Comparison of ENCODE assay signal across 8 cellular contexts in the genomic region with DNA sequence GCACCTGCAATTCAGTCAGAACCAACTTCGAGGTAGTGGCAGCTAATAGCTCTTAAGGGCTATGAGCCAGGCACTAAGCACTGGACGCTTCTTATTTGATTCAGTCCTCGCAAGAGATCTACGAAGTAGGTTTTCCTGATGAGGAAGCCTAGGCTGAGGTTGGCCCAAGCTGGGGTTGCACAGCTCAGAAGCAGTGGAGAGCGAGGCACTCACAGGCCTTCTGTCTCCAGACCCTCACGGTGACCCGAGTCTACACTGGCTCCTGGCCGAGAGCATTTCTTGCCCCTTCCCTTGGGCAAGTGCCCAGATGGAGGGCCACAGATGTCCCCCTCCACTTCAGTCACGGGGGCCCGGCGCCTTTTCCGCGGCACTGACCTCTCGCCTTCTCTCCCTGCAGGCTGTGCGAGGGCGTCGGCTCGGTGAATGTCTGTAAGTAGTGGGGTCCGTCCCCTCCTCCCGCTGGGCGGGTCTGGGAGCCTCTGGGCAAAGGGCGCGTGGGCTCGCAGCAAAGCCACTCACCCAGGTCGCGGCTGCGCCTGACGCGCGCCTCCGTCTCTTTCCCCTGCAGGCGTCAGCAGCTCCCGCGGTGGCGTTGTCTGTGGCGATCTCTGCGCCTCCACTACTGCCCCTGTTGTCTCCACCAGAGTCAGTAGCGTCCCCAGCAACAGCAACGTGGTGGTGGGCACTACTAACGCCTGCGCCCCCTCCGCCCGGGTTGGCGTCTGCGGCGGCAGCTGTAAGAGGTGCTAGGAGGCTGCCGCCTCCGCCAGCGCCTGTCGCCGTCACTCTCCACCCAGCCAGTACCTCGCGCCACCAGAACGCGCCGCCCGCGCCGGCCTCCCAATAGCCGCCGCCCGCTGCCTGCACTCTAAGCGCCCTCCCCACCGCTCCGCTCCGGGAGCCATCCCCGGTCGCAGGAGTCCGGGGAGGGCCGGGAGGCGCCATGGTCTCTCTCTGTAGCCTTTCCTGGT. TPM values are rescaled to one million over a fixed set of nuclear protein-coding genes. Genes with fewer than 3 reads are reported as not detected.
DNase-seq lines count a peak whose midpoint lies in the region; ATAC-seq, FAIRE-seq and TF ChIP-seq lines count a peak whose summit lies in the region.

No MANE protein-coding gene starts in this region.

- peak overlapping the region; percentile 65 to 66 for H3K4me3 Mint-ChIP-seq in activated T-cell treated with anti-CD3 and anti-CD28 coated beads, Interleukin-2, amount 50 U/mL, for 72 hours
- H3K4me3 Mint-ChIP-seq in nephron (peak overlapping the region; percentile 73 to 78 (median 74)), type B pancreatic cell (peak overlapping the region; percentile 86)

- ATAC-seq in activated T-cell treated with anti-CD3 and anti-CD28 coated beads, Interleukin-2, amount 50 U/mL, for 72 hours (replicated peaks in 1 of 2), result peak; percentile 85 to 91
- no peak for ATAC-seq in GM21390 (IDR thresholded peaks at IDR 0.05; ENCODE audit: unreplicated experiment)

- no peaks in the 10 kb centered on the region for H3K9me3 Mint-ChIP-seq in activated T-cell treated with anti-CD3 and anti-CD28 coated beads, Interleukin-2, amount 50 U/mL, for 72 hours
- no peaks in the 10 kb centered on the region for H3K9me3 Mint-ChIP-seq in nephron
- H3K9me3 Mint-ChIP-seq in type B pancreatic cell, result no peaks in the 10 kb centered on the region

- no peaks in the 10 kb centered on the region for H3K36me3 Mint-ChIP-seq in activated T-cell treated with anti-CD3 and anti-CD28 coated beads, Interleukin-2, amount 50 U/mL, for 72 hours (ENCODE audit: insufficient read depth in 2 of 2)
- no peaks in the 10 kb centered on the region for H3K36me3 Mint-ChIP-seq in nephron (ENCODE audit: low read depth)
- H3K36me3 Mint-ChIP-seq in type B pancreatic cell, result no peaks in the 10 kb centered on the region

- peaks cover 24% of the 10 kb centered on the region for H3K4me1 Mint-ChIP-seq in activated T-cell treated with anti-CD3 and anti-CD28 coated beads, Interleukin-2, amount 50 U/mL, for 72 hours (ENCODE audit: low read depth)
- peaks cover 24% of the 10 kb centered on the region for H3K4me1 Mint-ChIP-seq in nephron
- peaks cover 4% of the 10 kb centered on the region for H3K4me1 Mint-ChIP-seq in type B pancreatic cell (ENCODE audit: unreplicated experiment)

- H3K27ac Mint-ChIP-seq in activated T-cell treated with anti-CD3 and anti-CD28 coated beads, Interleukin-2, amount 50 U/mL, for 72 hours, result no peak overlapping the region
- peak overlapping the region in 2 of 3 experiments; percentile 6 to 70 for H3K27ac Mint-ChIP-seq in nephron
- H3K27ac Mint-ChIP-seq in type B pancreatic cell, result peak overlapping the region; percentile 60

- peak; percentile 87 for DNase-seq in DMS53 (lab: John Stamatoyannopoulos, UW)
- DNase-seq in NCI-H2029 (lab: John Stamatoyannopoulos, UW), result peak; percentile 39
- DNase-seq in activated T-cell treated with anti-CD3 and anti-CD28 coated beads, Interleukin-2, amount 50 U/mL, for 72 hours, result peak; percentile 66
- peak; percentile 59 to 72 for DNase-seq in frontal cortex (ENCODE audit: low spot score in 2 of 2)
- peak; percentile 79 for DNase-seq in type B pancreatic cell (ENCODE audit: extremely low spot score, unreplicated experiment)
- DNase-seq in RCC 7860 (ENCODE audit: low spot score), result no peak

- FAIRE-seq in frontal cortex (lab: Jason Lieb, UNC) (no peak), RCC 7860 (lab: Jason Lieb, UNC) (no peak)

- H3K27me3 Mint-ChIP-seq in activated T-cell treated with anti-CD3 and anti-CD28 coated beads, Interleukin-2, amount 50 U/mL, for 72 hours (ENCODE audit: low read depth), result peaks cover 68% of the 10 kb centered on the region
- H3K27me3 Mint-ChIP-seq in nephron (ENCODE audit: low read depth), result peaks cover 75% of the 10 kb centered on the region
- H3K27me3 Mint-ChIP-seq in type B pancreatic cell, result peaks cover 75% of the 10 kb centered on the region

- TF ChIP-seq CTCF in nephron (IDR thresholded peaks at IDR 0.05; ENCODE audit: unreplicated experiment in 3 of 3), result peak in 1 of 3 experiments; percentile 21
- TF ChIP-seq CTCF in type B pancreatic cell (conservative IDR thresholded peaks at IDR 0.05), result peak; percentile 55

RNA-seq across cellular contexts. Expression of a gene that starts 13.1 kb away (rescaled TPM):
- total RNA-seq in activated T-cell treated with anti-CD3 and anti-CD28 coated beads, Interleukin-2, amount 50 U/mL, for 72 hours, result not detected
- total RNA-seq in frontal cortex (not detected), type B pancreatic cell (ENCODE audit: low replicate concordance) (not detected in 2 replicates)

RNA-seq across cellular contexts. Expression of a gene that starts 16.8 kb away (rescaled TPM):
- not detected for total RNA-seq in activated T-cell treated with anti-CD3 and anti-CD28 coated beads, Interleukin-2, amount 50 U/mL, for 72 hours
- total RNA-seq in frontal cortex (not detected), type B pancreatic cell (ENCODE audit: low replicate concordance) (0.31 TPM in 2 replicates)

RNA-seq across cellular contexts. Expression of a gene that starts 33.7 kb away (rescaled TPM):
- under 1 TPM; 0.82 to 1.00 TPM for total RNA-seq in activated T-cell treated with anti-CD3 and anti-CD28 coated beads, Interleukin-2, amount 50 U/mL, for 72 hours
- under 0.01 TPM for total RNA-seq in frontal cortex
- 0.14 TPM in 1 of 2 replicates, not detected in the other for total RNA-seq in type B pancreatic cell (ENCODE audit: low replicate concordance)

RNA-seq across cellular contexts. Expression of a gene that starts 59.2 kb away (rescaled TPM):
- total RNA-seq in activated T-cell treated with anti-CD3 and anti-CD28 coated beads, Interleukin-2, amount 50 U/mL, for 72 hours, result not detected
- not detected for total RNA-seq in frontal cortex
- not detected in 2 replicates for total RNA-seq in type B pancreatic cell (ENCODE audit: low replicate concordance)
